ENCODE assay signal across 8 cellular contexts in genomic region chr15:73346735-73347312, GRCh38. TPM values are rescaled to one million over a fixed set of nuclear protein-coding genes. Genes with fewer than 3 reads are reported as not detected.
DNase-seq lines count a peak whose midpoint lies in the region; ATAC-seq and TF ChIP-seq lines count a peak whose summit lies in the region.

No MANE protein-coding gene starts in this region.

- no peaks in the 10 kb centered on the region for H3K9me3 ChIP-seq in hepatocyte (ENCODE audit: low read depth)

- H3K27ac Mint-ChIP-seq in activated T-cell treated with anti-CD3 and anti-CD28 coated beads, Interleukin-2, amount 50 U/mL, for 72 hours, result no peak overlapping the region

- no peaks in the 10 kb centered on the region for H3K36me3 ChIP-seq in hepatocyte (replicated peaks; ENCODE audit: insufficient read depth, low read depth)

- TF ChIP-seq CTCF in hepatocyte (IDR thresholded peaks at IDR 0.05; ENCODE audit: poor library complexity), result no peak

- H3K36me3 Mint-ChIP-seq in activated T-cell treated with anti-CD3 and anti-CD28 coated beads, Interleukin-2, amount 50 U/mL, for 72 hours (ENCODE audit: insufficient read depth in 2 of 2), result no peaks in the 10 kb centered on the region

- H3K27ac ChIP-seq in hepatocyte, result no peak overlapping the region

- H3K4me3 ChIP-seq in hepatocyte, result no peak overlapping the region

- no peaks in the 10 kb centered on the region for H3K4me1 ChIP-seq in hepatocyte (ENCODE audit: insufficient read depth)

- no peak overlapping the region for H3K4me3 Mint-ChIP-seq in activated T-cell treated with anti-CD3 and anti-CD28 coated beads, Interleukin-2, amount 50 U/mL, for 72 hours

- DNase-seq in EH (ENCODE audit: low read depth) (peak; percentile 40), OCI-M1 (lab: John Stamatoyannopoulos, UW) (peak; percentile 48), hepatocyte (ENCODE audit: low spot score) (peak; percentile 88), NCI-H526 treated with DMSO at 0.1 percent for 48 hours (lab: John Stamatoyannopoulos, UW) (no peak), SKM-1 treated with dmso at 0.1 percent for 144 hours (lab: John Stamatoyannopoulos, UW; ENCODE audit: unreplicated experiment) (no peak)
- peak; percentile 60 to 64 for DNase-seq in activated T-cell treated with anti-CD3 and anti-CD28 coated beads, Interleukin-2, amount 50 U/mL, for 72 hours
- DNase-seq in stimulated activated CD4-positive, alpha-beta T cell treated with anti-CD3 and anti-CD28 coated beads, TNF-alpha, amount 100 ng/mL, for 1 hour (ENCODE audit: low read depth in 3 of 3, low spot score in 1 of 3), result peak in 2 of 3 donors; percentile 13 to 36

- no peak overlapping the region for H3K4me2 ChIP-seq in hepatocyte

- no peak overlapping the region for H2AFZ ChIP-seq in hepatocyte

- no peaks in the 10 kb centered on the region for H3K9me2 ChIP-seq in hepatocyte (replicated peaks; ENCODE audit: insufficient read depth)

- WGBS in hepatocyte (ENCODE audit: low lambda C conversion rate, missing lambda C conversion rate), result 31% methylated on average over 9 of the region's 9 CpGs

- no peaks in the 10 kb centered on the region for H3K4me1 Mint-ChIP-seq in activated T-cell treated with anti-CD3 and anti-CD28 coated beads, Interleukin-2, amount 50 U/mL, for 72 hours (ENCODE audit: low read depth)

- no peaks in the 10 kb centered on the region for H3K79me2 ChIP-seq in hepatocyte

- H3K9me3 Mint-ChIP-seq in activated T-cell treated with anti-CD3 and anti-CD28 coated beads, Interleukin-2, amount 50 U/mL, for 72 hours, result peaks cover 4 to 6% of the 10 kb centered on the region in 2 donors

- H4K20me1 ChIP-seq in hepatocyte (ENCODE audit: insufficient read depth, poor library complexity, severe bottlenecking), result no peaks in the 10 kb centered on the region

- peaks cover 6% of the 10 kb centered on the region for H3K27me3 Mint-ChIP-seq in activated T-cell treated with anti-CD3 and anti-CD28 coated beads, Interleukin-2, amount 50 U/mL, for 72 hours (ENCODE audit: low read depth)

- ATAC-seq in activated T-cell treated with anti-CD3 and anti-CD28 coated beads, Interleukin-2, amount 50 U/mL, for 72 hours (replicated peaks in 1 of 2), result peak in 1 of 2 donors; percentile 32
- ATAC-seq in GM18520 (IDR thresholded peaks at IDR 0.05; ENCODE audit: unreplicated experiment), result no peak

- no peaks in the 10 kb centered on the region for H3K27me3 ChIP-seq in hepatocyte

RNA-seq across cellular contexts. Expression of gene HCN4, which starts 21.9 kb away (rescaled TPM):
- total RNA-seq in activated T-cell treated with anti-CD3 and anti-CD28 coated beads, Interleukin-2, amount 50 U/mL, for 72 hours, result not detected
- 0.16 and 0.27 TPM in 2 replicates for total RNA-seq in hepatocyte
- 0.40 and 1.1 TPM in 2 replicates for polyA plus RNA-seq in hepatocyte

Comparison
In these comparisons a context has a peak if more than half of its experiments do, and no peak if none do; other contexts are left out.
1. DNase-seq: peak in EH (single experiment), OCI-M1 (single experiment), activated T-cell treated with anti-CD3 and anti-CD28 coated beads, Interleukin-2, amount 50 U/mL, for 72 hours (2 of 2), hepatocyte (single experiment) and stimulated activated CD4-positive, alpha-beta T cell treated with anti-CD3 and anti-CD28 coated beads, TNF-alpha, amount 100 ng/mL, for 1 hour (2 of 3); none in NCI-H526 treated with DMSO at 0.1 percent for 48 hours (single experiment) and SKM-1 treated with dmso at 0.1 percent for 144 hours (single experiment).